Comparison of ENCODE assay signal across 9 cellular contexts in the genomic region with DNA sequence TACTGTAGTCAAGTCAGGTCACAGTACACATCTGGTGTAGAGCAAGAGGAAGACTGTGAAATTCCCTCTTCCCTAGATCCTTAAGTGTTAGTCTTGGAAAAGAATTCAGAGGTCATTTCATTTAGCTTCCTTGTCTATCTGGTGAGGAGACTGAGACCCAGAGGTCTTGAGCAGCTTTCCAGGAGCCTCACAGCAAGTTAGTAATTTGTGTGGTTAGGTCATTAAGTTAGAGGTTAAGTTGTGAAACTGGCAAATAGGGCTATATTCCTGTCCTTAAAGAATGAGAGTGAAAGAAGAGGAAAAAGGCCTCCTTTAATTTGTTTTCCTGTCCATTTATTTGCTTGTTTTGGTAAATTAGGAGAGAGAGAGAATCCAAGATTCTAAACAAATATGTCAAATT.
"Had no signal": no experiment of that assay in that cellular context is flagged by ENCODE, and none has a peak within 500 bp of the region (broad histone marks: within the 10 kb centered on the region; RNA-seq: fewer than 3 reads in every experiment).

No MANE protein-coding gene starts in this region.

- DNase-seq: activated CD4-positive, alpha-beta T cell treated with anti-CD3 and anti-CD28 coated beads, Interleukin-2, amount 50 U/mL, for 4 hours; endodermal cell; erythroblast; kidney glomerular epithelial cell; right cardiac atrium; spleen; stimulated activated naive B cell treated with anti-CD40 and anti-IgM and Interleukin-4, amounts not matched to agents 10 μg/mL and 1 μg/mL and 100 μg/mL, for 72 hours had no signal

- H3K9me3 Mint-ChIP-seq: activated naive CD4-positive, alpha-beta T cell treated with anti-CD3 and anti-CD28 coated beads, Interleukin-2, amount 50 U/mL, for 72 hours; endodermal cell; mesothelial cell of epicardium; stimulated activated naive B cell treated with anti-CD40 and anti-IgM and Interleukin-4, amounts not matched to agents 10 μg/mL and 1 μg/mL and 100 μg/mL, for 72 hours had no signal

- H3K4me3 Mint-ChIP-seq: endodermal cell; mesothelial cell of epicardium; stimulated activated naive B cell treated with anti-CD40 and anti-IgM and Interleukin-4, amounts not matched to agents 10 μg/mL and 1 μg/mL and 100 μg/mL, for 72 hours had no signal

- H3K27ac Mint-ChIP-seq: endodermal cell; mesothelial cell of epicardium; stimulated activated naive B cell treated with anti-CD40 and anti-IgM and Interleukin-4, amounts not matched to agents 10 μg/mL and 1 μg/mL and 100 μg/mL, for 72 hours had no signal

- H3K4me1 Mint-ChIP-seq: endodermal cell; stimulated activated naive B cell treated with anti-CD40 and anti-IgM and Interleukin-4, amounts not matched to agents 10 μg/mL and 1 μg/mL and 100 μg/mL, for 72 hours had no signal

- H3K36me3 Mint-ChIP-seq: activated naive CD4-positive, alpha-beta T cell treated with anti-CD3 and anti-CD28 coated beads, Interleukin-2, amount 50 U/mL, for 72 hours; mesothelial cell of epicardium; stimulated activated naive B cell treated with anti-CD40 and anti-IgM and Interleukin-4, amounts not matched to agents 10 μg/mL and 1 μg/mL and 100 μg/mL, for 72 hours had no signal
